Comparison of ENCODE assay signal across 26 cellular contexts in the genomic region with DNA sequence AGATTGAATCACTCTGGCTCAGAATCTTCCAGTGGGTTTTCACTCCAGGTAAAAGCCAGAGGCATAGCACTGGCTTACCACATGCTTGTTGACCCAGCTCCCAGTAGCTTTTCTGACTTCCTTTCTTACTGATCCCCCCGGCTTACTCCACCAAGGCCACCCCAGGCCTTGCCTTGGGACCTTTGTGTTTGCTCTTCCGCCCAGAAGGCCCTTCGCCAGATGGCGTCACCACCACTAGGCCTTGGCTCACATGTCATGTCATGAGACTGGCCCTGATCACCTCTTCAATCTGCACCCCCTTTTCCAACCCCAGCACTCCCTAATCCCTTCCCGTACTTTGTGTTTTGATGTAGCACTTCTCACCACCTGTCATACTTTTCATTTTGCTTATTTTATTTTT.
"Had no signal": no experiment of that assay in that cellular context is flagged by ENCODE, and none has a peak within 500 bp of the region (broad histone marks: within the 10 kb centered on the region; RNA-seq: fewer than 3 reads in every experiment).

No MANE protein-coding gene starts in this region.

- H3K4me1 Mint-ChIP-seq: activated CD4-positive, alpha-beta T cell treated with anti-CD3 and anti-CD28 coated beads for 36 hours had no signal

- H3K9me3 Mint-ChIP-seq: brain, naive B cell, nephron progenitor cell, type B pancreatic cell had no signal

- H3K27me3 ChIP-seq: cardiac muscle cell, colonic mucosa, left lung, ovary, uterus had no signal

- H3K4me3 Mint-ChIP-seq: activated CD4-positive, alpha-beta T cell treated with anti-CD3 and anti-CD28 coated beads for 36 hours; activated naive CD8-positive, alpha-beta T cell; brain; nephron progenitor cell had no signal

- H3K36me3 ChIP-seq: cardiac muscle cell, colonic mucosa, left lung, lower lobe of right lung, ovary, prostate gland, uterus had no signal

- H3K27me3 Mint-ChIP-seq: brain, type B pancreatic cell had no signal

- H3K4me1 ChIP-seq: colonic mucosa, left lung, lower lobe of right lung, prostate gland, uterus had no signal

- H3K27ac Mint-ChIP-seq: activated CD4-positive, alpha-beta T cell treated with anti-CD3 and anti-CD28 coated beads for 36 hours; activated naive CD8-positive, alpha-beta T cell; naive B cell; nephron progenitor cell had no signal

- H3K36me3 Mint-ChIP-seq: naive B cell had no signal

- H3K9me3 ChIP-seq: colonic mucosa, left lung, lower lobe of right lung, ovary, prostate gland, thoracic aorta, uterus had no signal

- H3K27ac ChIP-seq: colonic mucosa, left lung, lower lobe of right lung, ovary, prostate gland, thoracic aorta, uterus had no signal

- H3K4me3 ChIP-seq: cardiac muscle cell, colonic mucosa, left lung, lower lobe of right lung, ovary, prostate gland, thoracic aorta, uterus had no signal

- DNase-seq: activated CD4-positive, alpha-beta T cell treated with anti-CD3 and anti-CD28 coated beads for 36 hours; activated CD4-positive, alpha-beta T cell treated with anti-CD3 and anti-CD28 coated beads, Interleukin-2, amount 50 U/mL, for 4 hours; activated CD4-positive, CD25-positive, alpha-beta regulatory T cell; activated effector memory CD4-positive, alpha-beta T cell treated with Interleukin-2 at 50 U/mL for 16 hours; activated naive CD4-positive, alpha-beta T cell treated with Interleukin-2 at 50 U/mL for 16 hours; anterior cingulate cortex; cerebellar nuclear complex; effector CD8-positive, alpha-beta T cell; left lung; lower lobe of right lung; mesendoderm; naive B cell; nephron progenitor cell; ovary; retina; stimulated activated CD4-positive, alpha-beta T cell treated with anti-CD3 and anti-CD28 coated beads, Interleukin-15, amount 100 ng/mL, for 24 hours; stimulated activated CD4-positive, alpha-beta T cell treated with anti-CD3 and anti-CD28 coated beads, Interleukin-2, amount 100 ng/mL, for 24 hours; stimulated activated naive CD4-positive, alpha-beta T cell; uterus had no signal
